Comparison of ENCODE assay signal across 1 cellular context in the genomic region with DNA sequence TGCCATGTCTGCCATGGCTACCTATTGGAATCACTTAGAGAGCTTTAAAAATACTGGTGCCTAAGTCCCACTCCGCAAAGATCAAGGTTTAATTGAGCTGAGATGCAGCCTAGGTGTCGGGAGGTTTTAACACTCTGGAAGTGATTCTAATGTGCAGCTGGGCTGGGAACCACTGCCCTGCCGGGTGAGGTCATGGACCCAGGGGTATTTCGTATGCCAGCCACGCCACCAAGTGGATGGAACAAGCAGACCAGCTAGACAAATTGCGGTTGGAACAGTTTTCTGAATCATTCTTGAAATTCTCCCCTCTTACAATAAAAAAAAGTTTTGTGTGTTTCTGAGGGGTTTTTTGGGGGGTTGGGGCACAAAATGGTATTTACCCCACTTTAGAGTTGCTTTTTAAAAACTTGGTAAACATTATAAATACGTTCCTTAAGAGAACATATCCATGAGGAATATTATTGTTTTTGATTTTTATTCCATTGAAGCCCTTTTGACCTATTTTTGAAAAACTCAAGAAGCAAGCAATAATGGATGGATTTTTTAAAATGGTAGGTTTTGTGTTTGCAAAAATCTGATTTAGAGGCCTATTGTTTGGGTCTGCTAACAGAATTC.
A peak's percentile ranks its signal among the peaks of the same experiment; 100 is the strongest.
TF ChIP-seq lines count a peak whose summit lies in the region.

No MANE protein-coding gene starts in this region.

TF ChIP-seq in IMR-90, 13 proteins besides CTCF, POLR2A, EP300 and RAD21:
- TF ChIP-seq RCOR1 (IDR thresholded peaks at IDR 0.05; ENCODE audit: insufficient replicate concordance, low read length) (no peak), NFE2L2 (IDR thresholded peaks at IDR 0.05; ENCODE audit: low read depth, low read length) (no peak), MXI1 (IDR thresholded peaks at IDR 0.05; ENCODE audit: borderline replicate concordance, low read depth, low read length) (no peak), SMC3 (IDR thresholded peaks at IDR 0.05; ENCODE audit: low read depth, low read length) (peak; percentile 79), CEBPB (IDR thresholded peaks at IDR 0.05; ENCODE audit: low read depth, low read length) (no peak), CHD1 (IDR thresholded peaks at IDR 0.05; ENCODE audit: low read depth, low read length) (no peak), MAZ (IDR thresholded peaks at IDR 0.05; ENCODE audit: borderline replicate concordance, low read depth, low read length) (no peak), BHLHE40 (IDR thresholded peaks at IDR 0.05; ENCODE audit: low read depth, low read length) (0 out of 2 replicates have a peak, but pooled peaks have one; percentile 16), MAFK (IDR thresholded peaks at IDR 0.05; ENCODE audit: low read depth, low read length) (no peak), ELK1 (IDR thresholded peaks at IDR 0.05; ENCODE audit: borderline replicate concordance, low read depth, low read length) (no peak)
- TF ChIP-seq, protein P1, sequence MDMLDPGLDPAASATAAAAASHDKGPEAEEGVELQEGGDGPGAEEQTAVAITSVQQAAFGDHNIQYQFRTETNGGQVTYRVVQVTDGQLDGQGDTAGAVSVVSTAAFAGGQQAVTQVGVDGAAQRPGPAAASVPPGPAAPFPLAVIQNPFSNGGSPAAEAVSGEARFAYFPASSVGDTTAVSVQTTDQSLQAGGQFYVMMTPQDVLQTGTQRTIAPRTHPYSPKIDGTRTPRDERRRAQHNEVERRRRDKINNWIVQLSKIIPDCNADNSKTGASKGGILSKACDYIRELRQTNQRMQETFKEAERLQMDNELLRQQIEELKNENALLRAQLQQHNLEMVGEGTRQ (IDR thresholded peaks at IDR 0.05; ENCODE audit: low read depth, low read length) = no peak
